ENCODE assay signal across 8 cellular contexts in the genomic region with DNA sequence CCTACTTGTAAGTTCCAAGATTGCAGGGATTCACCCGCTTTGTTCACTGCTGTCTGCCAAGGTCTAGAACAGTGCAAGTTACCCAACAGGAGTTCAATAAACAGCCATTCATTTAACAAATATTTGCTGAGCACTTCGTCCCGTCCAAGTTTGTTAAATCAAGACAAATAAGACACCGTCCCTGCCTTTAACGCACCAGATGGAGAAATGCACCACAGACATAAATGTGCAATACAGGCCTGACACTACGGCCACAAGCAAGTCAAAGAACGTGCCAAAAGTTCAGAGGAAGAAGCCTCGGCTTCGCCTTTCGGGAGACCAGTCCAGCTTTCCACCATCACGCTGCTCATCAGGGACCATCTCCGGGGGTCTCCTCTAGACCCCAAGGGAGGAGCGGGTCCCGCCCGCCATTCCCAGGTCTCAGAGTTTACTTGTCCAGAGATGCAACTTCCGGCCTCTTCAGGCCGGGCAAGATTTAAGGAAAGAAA. TPM values are rescaled to one million over a fixed set of nuclear protein-coding genes. Genes with fewer than 3 reads are reported as not detected.
DNase-seq lines count a peak whose midpoint lies in the region; ATAC-seq and TF ChIP-seq lines count a peak whose summit lies in the region.

No MANE protein-coding gene starts in this region.

- peak overlapping the region; percentile 93 for H3K4me3 ChIP-seq in epithelial cell of esophagus (ENCODE audit: low read length)
- peak overlapping the region; percentile 80 for H3K4me3 ChIP-seq in naive thymus-derived CD4-positive, alpha-beta T cell (ENCODE audit: low read length)

- H3K27me3 ChIP-seq in naive thymus-derived CD4-positive, alpha-beta T cell (ENCODE audit: control insufficient read depth in 2 of 2, insufficient read depth in 2 of 2, low read length in 2 of 2) = no peaks in the 10 kb centered on the region

- H3K27me3 Mint-ChIP-seq in HFFc6 (ENCODE audit: insufficient read depth) = no peaks in the 10 kb centered on the region; the same call in 1 of the 2 replicates
- no peaks in the 10 kb centered on the region for H3K27me3 Mint-ChIP-seq in naive thymus-derived CD4-positive, alpha-beta T cell

- H3K4me1 Mint-ChIP-seq in HFFc6 (ENCODE audit: low read depth) = peaks cover 28% of the 10 kb centered on the region
- peaks cover 37 to 67% (median 52%) of the 10 kb centered on the region in 7 donors for H3K4me1 Mint-ChIP-seq in naive thymus-derived CD4-positive, alpha-beta T cell

- no peak for ATAC-seq in naive thymus-derived CD4-positive, alpha-beta T cell

- H3K9me3 Mint-ChIP-seq in HFFc6 = no peaks in the 10 kb centered on the region
- H3K9me3 Mint-ChIP-seq in naive thymus-derived CD4-positive, alpha-beta T cell = no peaks in the 10 kb centered on the region

- peaks cover 10 to 19% of the 10 kb centered on the region in 2 donors for H3K4me1 ChIP-seq in naive thymus-derived CD4-positive, alpha-beta T cell (ENCODE audit: control insufficient read depth in 2 of 2, insufficient read depth in 2 of 2, low read length in 2 of 2)

- peak overlapping the region; percentile 97 for H3K4me3 Mint-ChIP-seq in HFFc6
- peak overlapping the region; percentile 79 to 99 (median 94) for H3K4me3 Mint-ChIP-seq in naive thymus-derived CD4-positive, alpha-beta T cell

- H3K27ac Mint-ChIP-seq in HFFc6 = peak overlapping the region; percentile 80
- peak overlapping the region; percentile 78 to 97 (median 92) for H3K27ac Mint-ChIP-seq in naive thymus-derived CD4-positive, alpha-beta T cell

- no peaks in the 10 kb centered on the region for H3K9me3 ChIP-seq in naive thymus-derived CD4-positive, alpha-beta T cell (ENCODE audit: control insufficient read depth in 2 of 3, low read length in 3 of 3)

- TF ChIP-seq CTCF in HFFc6 (IDR thresholded peaks at IDR 0.05) (no peak), epithelial cell of esophagus (IDR thresholded peaks at IDR 0.05; ENCODE audit: insufficient read depth, low read depth, low read length, missing control alignments) (no peak)

- H3K27ac ChIP-seq in naive thymus-derived CD4-positive, alpha-beta T cell (ENCODE audit: low read depth, low read length) = peak overlapping the region; percentile 86

- peaks cover 2 to 29% (median 9%) of the 10 kb centered on the region in 3 experiments for H3K36me3 ChIP-seq in naive thymus-derived CD4-positive, alpha-beta T cell (ENCODE audit: control insufficient read depth in 2 of 3, insufficient read depth in 3 of 3, low read length in 3 of 3)

- H3K36me3 Mint-ChIP-seq in HFFc6 (ENCODE audit: low read depth) = peaks cover 26% of the 10 kb centered on the region
- H3K36me3 Mint-ChIP-seq in naive thymus-derived CD4-positive, alpha-beta T cell = peaks cover 5 to 31% (median 20%) of the 10 kb centered on the region in 5 donors

- POLR2A ChIA-PET in naive thymus-derived CD4-positive, alpha-beta T cell (lab: Charles Lee) = interaction anchor here (1.0 to 1.4 kb wide), 5 partner anchors 15 to 1181 kb away, joined by 3 to 4 read pairs (median 4); a partner anchor contains a TSS

- CTCF ChIA-PET in naive thymus-derived CD4-positive, alpha-beta T cell (lab: Charles Lee) = no interaction called here

- intact Hi-C loops in naive thymus-derived CD4-positive, alpha-beta T cell (cut with micrococcal nuclease) = loop anchor here (1.0 to 10.0 kb wide), 21 partner anchors 27 to 1552 kb away; a partner anchor contains a TSS

- peak; percentile 49 for DNase-seq in NCI-H2227 treated with DMSO at 0.1 percent for 48 hours (lab: John Stamatoyannopoulos, UW)
- no peak for DNase-seq in NCI-H2227 (lab: John Stamatoyannopoulos, UW; ENCODE audit: unreplicated experiment)
- peak; percentile 12 for DNase-seq in HFFc6
- peak; percentile 34 for DNase-seq in RPMI8226
- DNase-seq in epithelial cell of esophagus (ENCODE audit: low read depth) = peak; percentile 32
- DNase-seq in naive thymus-derived CD4-positive, alpha-beta T cell = peak in 1 of 9 donors; percentile 16
- DNase-seq in NCI-H2029 treated with DMSO at 0.1 percent for 48 hours (lab: John Stamatoyannopoulos, UW) = no peak
- DNase-seq in NCI-H1417 treated with DMSO at 0.1 percent for 48 hours (lab: John Stamatoyannopoulos, UW) = no peak

RNA-seq across cellular contexts. Expression of a gene that starts 0.4 kb away (rescaled TPM):
- 10 to 100 TPM in 2 of 6 experiments, 1 to 10 TPM in 4; 6.6 to 10.5 (median 8.9) TPM for total RNA-seq in HFFc6 (2021; fragmentation: NEBNext Ultra II Directional; extraction: Animal tissue kit (Norgen Biotek cat#: 25700))
- total RNA-seq in naive thymus-derived CD4-positive, alpha-beta T cell = 1 to 10 TPM; 5.1 to 9.2 (median 8.5) TPM
- 10 to 100 TPM; 17.1 to 19.2 TPM for polyA plus RNA-seq in naive thymus-derived CD4-positive, alpha-beta T cell

RNA-seq across cellular contexts. Expression of a gene that starts 0.6 kb away (rescaled TPM):
- 100 to 1,000 TPM in 3 of 6 experiments, 10 to 100 TPM in 3; 76.6 to 139 (median 101) TPM for total RNA-seq in HFFc6 (2021; fragmentation: NEBNext Ultra II Directional; extraction: Animal tissue kit (Norgen Biotek cat#: 25700))
- total RNA-seq in naive thymus-derived CD4-positive, alpha-beta T cell = 100 to 1,000 TPM in 1 of 5 experiments, 10 to 100 TPM in 4; 29.3 to 111 (median 42.7) TPM
- 100 to 1,000 TPM; 221 to 253 TPM for polyA plus RNA-seq in naive thymus-derived CD4-positive, alpha-beta T cell

Comparison
In these comparisons a context has a peak if more than half of its experiments do, and no peak if none do; other contexts are left out.
1. DNase-seq: peak in NCI-H2227 treated with DMSO at 0.1 percent for 48 hours (single experiment), HFFc6 (single experiment), RPMI8226 (single experiment) and epithelial cell of esophagus (single experiment); none in NCI-H2227 (single experiment), NCI-H2029 treated with DMSO at 0.1 percent for 48 hours (single experiment) and NCI-H1417 treated with DMSO at 0.1 percent for 48 hours (single experiment).